22 cellular contexts compared by ENCODE assay signal in genomic region chr2:39483530-39483929, GRCh38.
DNase-seq lines count a peak whose midpoint lies in the region; ATAC-seq and TF ChIP-seq lines count a peak whose summit lies in the region.
"Had no signal": no experiment of that assay in that cellular context is flagged by ENCODE, and none has a peak within 500 bp of the region (broad histone marks: within the 10 kb centered on the region; RNA-seq: fewer than 3 reads in every experiment).

No MANE protein-coding gene starts in this region.

- peak; percentile 56 for DNase-seq in SKM-1 treated with dmso at 0.1 percent for 144 hours (lab: John Stamatoyannopoulos, UW; ENCODE audit: unreplicated experiment)
- no peak for DNase-seq in SKM-1 (lab: John Stamatoyannopoulos, UW; ENCODE audit: unreplicated experiment)
- DNase-seq in MV-4-11 (lab: John Stamatoyannopoulos, UW): peak; percentile 68
- DNase-seq in choroid plexus epithelial cell (ENCODE audit: low read depth): peak; percentile 35
- no peak for DNase-seq in stimulated activated naive B cell treated with anti-CD40 and anti-IgM and Interleukin-4, amounts not matched to agents 10 μg/mL and 1 μg/mL and 100 μg/mL, for 72 hours
- no peak for DNase-seq in central memory CD4-positive, alpha-beta T cell
- DNase-seq: activated CD4-positive, alpha-beta T cell treated with anti-CD3 and anti-CD28 coated beads for 36 hours; CD4-positive, alpha-beta T cell; DMS53; midbrain; NCI-H146; Peyer's patch; small intestine; stimulated activated CD4-positive, alpha-beta T cell treated with anti-CD3 and anti-CD28 coated beads, Interleukin-4, amount 100 ng/mL, for 1 hour; T1000; upper lobe of right lung had no signal

- H3K4me3 Mint-ChIP-seq in stimulated activated naive B cell treated with anti-CD40 and anti-IgM and Interleukin-4, amounts not matched to agents 10 μg/mL and 1 μg/mL and 100 μg/mL, for 72 hours: no peak overlapping the region
- H3K4me3 Mint-ChIP-seq: activated CD4-positive, alpha-beta T cell treated with anti-CD3 and anti-CD28 coated beads for 36 hours; CD4-positive, alpha-beta T cell; neural crest cell had no signal

- no peaks in the 10 kb centered on the region for H3K27me3 Mint-ChIP-seq in stimulated activated naive B cell treated with anti-CD40 and anti-IgM and Interleukin-4, amounts not matched to agents 10 μg/mL and 1 μg/mL and 100 μg/mL, for 72 hours
- H3K27me3 Mint-ChIP-seq: CD4-positive, alpha-beta T cell; progenitor cell of endocrine pancreas had no signal

- H3K9me3 Mint-ChIP-seq in stimulated activated naive B cell treated with anti-CD40 and anti-IgM and Interleukin-4, amounts not matched to agents 10 μg/mL and 1 μg/mL and 100 μg/mL, for 72 hours: peaks cover 0 to 2% of the 10 kb centered on the region in 2 donors
- H3K9me3 Mint-ChIP-seq: CD4-positive, alpha-beta T cell; neural crest cell had no signal

- peaks cover under 1% of the 10 kb centered on the region in 2 donors for H3K36me3 Mint-ChIP-seq in stimulated activated naive B cell treated with anti-CD40 and anti-IgM and Interleukin-4, amounts not matched to agents 10 μg/mL and 1 μg/mL and 100 μg/mL, for 72 hours

- no peak for TF ChIP-seq CTCF in choroid plexus epithelial cell (conservative IDR thresholded peaks at IDR 0.05; ENCODE audit: low read depth, low read length)

- H3K27ac Mint-ChIP-seq in stimulated activated naive B cell treated with anti-CD40 and anti-IgM and Interleukin-4, amounts not matched to agents 10 μg/mL and 1 μg/mL and 100 μg/mL, for 72 hours: peak overlapping the region; percentile 81
- H3K27ac Mint-ChIP-seq: activated CD4-positive, alpha-beta T cell treated with anti-CD3 and anti-CD28 coated beads for 36 hours; CD4-positive, alpha-beta T cell; progenitor cell of endocrine pancreas had no signal

- peaks cover 13 to 24% of the 10 kb centered on the region in 2 donors for H3K4me1 Mint-ChIP-seq in stimulated activated naive B cell treated with anti-CD40 and anti-IgM and Interleukin-4, amounts not matched to agents 10 μg/mL and 1 μg/mL and 100 μg/mL, for 72 hours

- no peak overlapping the region for H3K4me3 ChIP-seq in choroid plexus epithelial cell (ENCODE audit: low read depth, low read length)
- H3K4me3 ChIP-seq: Peyer's patch, SK-N-MC, upper lobe of right lung had no signal

- ATAC-seq in stimulated activated naive B cell treated with anti-CD40 and anti-IgM and Interleukin-4, amounts not matched to agents 10 μg/mL and 1 μg/mL and 100 μg/mL, for 72 hours (replicated peaks): no peak
- ATAC-seq in GM18873 (IDR thresholded peaks at IDR 0.05; ENCODE audit: low FRiP score, unreplicated experiment) (no peak), HG02885 (IDR thresholded peaks at IDR 0.05; ENCODE audit: poor library complexity, unreplicated experiment) (no peak)
- ATAC-seq: activated CD4-positive, alpha-beta T cell treated with anti-CD3 and anti-CD28 coated beads for 36 hours; left cardiac atrium; upper lobe of right lung had no signal

Comparison
In these comparisons a context has a peak if more than half of its experiments do, and no peak if none do; other contexts are left out.
1. DNase-seq: peak in SKM-1 treated with dmso at 0.1 percent for 144 hours (single experiment), MV-4-11 (single experiment) and choroid plexus epithelial cell (single experiment); none in SKM-1 (single experiment), stimulated activated naive B cell treated with anti-CD40 and anti-IgM and Interleukin-4, amounts not matched to agents 10 μg/mL and 1 μg/mL and 100 μg/mL, for 72 hours (single experiment) and central memory CD4-positive, alpha-beta T cell (single experiment).